Comparison of ENCODE assay signal across 18 cellular contexts in the genomic region with DNA sequence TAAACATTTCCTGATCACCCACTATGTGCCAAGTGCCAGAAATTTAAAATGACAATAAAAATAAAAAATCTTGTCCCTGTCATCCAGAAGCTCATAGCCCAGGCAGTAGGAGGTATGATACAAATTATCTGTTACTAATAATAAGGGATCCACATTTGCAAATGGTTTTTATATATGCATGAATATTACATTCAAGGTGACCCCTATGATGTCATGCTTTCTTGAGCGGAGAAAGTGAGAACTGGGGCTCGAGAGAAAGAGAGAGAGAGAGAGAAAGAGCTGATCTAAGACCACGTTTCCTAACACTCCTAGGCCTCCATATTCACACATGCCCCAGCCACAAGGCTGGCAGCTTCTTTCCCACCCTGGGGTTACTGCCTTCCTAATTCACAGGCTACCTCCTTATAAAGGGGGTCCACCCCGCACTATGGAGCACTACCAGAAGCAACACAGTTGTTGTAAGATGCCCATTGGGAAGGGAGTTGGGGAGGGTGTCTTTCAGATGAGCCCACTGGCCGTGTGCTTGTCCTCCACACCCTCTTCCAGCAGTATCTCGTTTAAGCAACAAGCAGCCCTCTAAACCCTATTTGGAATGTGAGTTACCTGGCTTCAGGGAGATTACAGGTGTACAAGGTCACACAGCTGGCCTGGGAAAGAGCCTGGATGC. TPM values are rescaled to one million over a fixed set of nuclear protein-coding genes. Genes with fewer than 3 reads are reported as not detected.
DNase-seq lines count a peak whose midpoint lies in the region; ATAC-seq, FAIRE-seq and TF ChIP-seq lines count a peak whose summit lies in the region.
"Had no signal": no experiment of that assay in that cellular context is flagged by ENCODE, and none has a peak within 500 bp of the region (broad histone marks: within the 10 kb centered on the region; RNA-seq: fewer than 3 reads in every experiment).

No MANE protein-coding gene starts in this region.

- peak overlapping the region; percentile 49 for H2AFZ ChIP-seq in Karpas-422 (ENCODE audit: low read length)
- H2AFZ ChIP-seq in K562 (ENCODE audit: low read depth, low read length), result peak overlapping the region; percentile 80

- POLR2A ChIA-PET in K562 (lab: Yijun Ruan, JAX), result interaction anchor here (0.6 to 1.8 kb wide), 10 partner anchors 11 to 572 kb away, joined by 3 to 4 read pairs (median 3); no protein-coding TSS in a partner anchor

- CTCF ChIA-PET in K562 (lab: Yijun Ruan, JAX; ENCODE audit: low intra/inter-chr PET ratio), result interaction anchor here (1.2 kb wide), 1 partner anchor 93 kb away, joined by 3 read pairs; no protein-coding TSS in a partner anchor

- no peak for TF ChIP-seq POLR2A in K562 (conservative IDR thresholded peaks at IDR 0.05)

- H3K9me3 ChIP-seq in Karpas-422 (ENCODE audit: low read length) (no peaks in the 10 kb centered on the region), K562 (replicated peaks; ENCODE audit: control insufficient read depth, insufficient read depth, low read depth, low read length) (no peaks in the 10 kb centered on the region)
- H3K9me3 ChIP-seq: upper lobe of left lung had no signal

- H3K79me2 ChIP-seq in Karpas-422 (ENCODE audit: low read length) (no peaks in the 10 kb centered on the region), K562 (ENCODE audit: control insufficient read depth, insufficient read depth, low read length) (no peaks in the 10 kb centered on the region)

- H3K9me2 ChIP-seq in Karpas-422 (replicated peaks; ENCODE audit: insufficient read depth, low read length), result no peaks in the 10 kb centered on the region

- no peak for TF ChIP-seq CTCF in K562 (IDR thresholded peaks at IDR 0.05 in 2 of 3, conservative IDR thresholded peaks at IDR 0.05 in 1 of 3; ENCODE audit: insufficient read depth in 2 of 3, low read depth in 1 of 3, low read length in 3 of 3)

- H3K9ac ChIP-seq in Karpas-422 (ENCODE audit: low read length), result peak overlapping the region; percentile 56
- peak overlapping the region; percentile 15 to 52; a peak in 3 of 4 replicates for H3K9ac ChIP-seq in K562 (ENCODE audit: insufficient read depth in 1 of 2, low read depth in 2 of 2, low read length in 2 of 2)

- peak overlapping the region; percentile 64 for H3K4me3 ChIP-seq in Karpas-422 (ENCODE audit: low read length)
- H3K4me3 ChIP-seq in K562, result no peak overlapping the region
- H3K4me3 ChIP-seq: skin epidermis, upper lobe of left lung had no signal

- no peaks in the 10 kb centered on the region for H3K36me3 ChIP-seq in Karpas-422 (ENCODE audit: insufficient read depth, low read length)
- H3K36me3 ChIP-seq in K562 (ENCODE audit: control insufficient read depth, insufficient read depth, low read length), result no peaks in the 10 kb centered on the region
- H3K36me3 ChIP-seq: upper lobe of left lung had no signal

- intact Hi-C loops in K562 (cut with micrococcal nuclease), result loop anchor here (5.0 kb wide), 1 partner anchor 48 kb away; no protein-coding TSS in a partner anchor

- peak overlapping the region; percentile 50; the same call in 1 of the 2 replicates for H3K27ac ChIP-seq in Karpas-422 (ENCODE audit: low read length)
- peak overlapping the region; percentile 2; the same call in 1 of the 3 replicates for H3K27ac ChIP-seq in K562 (ENCODE audit: extremely low read depth, low read depth, low read length)
- H3K27ac ChIP-seq: skin epidermis, upper lobe of left lung, VCaP had no signal

- FAIRE-seq in K562 (lab: Jason Lieb, UNC), result no peak
- FAIRE-seq: endothelial cell of umbilical vein had no signal

- H3K4me1 ChIP-seq in Karpas-422 (ENCODE audit: low read length) (peaks cover 44% of the 10 kb centered on the region), K562 (replicated peaks in 1 of 2; ENCODE audit: control insufficient read depth in 2 of 2, insufficient read depth in 2 of 2, low read length in 2 of 2) (peaks cover 16 to 50% of the 10 kb centered on the region in 2 experiments)
- H3K4me1 ChIP-seq: upper lobe of left lung had no signal

- DNase-seq in Karpas-422, result peak; percentile 83
- no peak for DNase-seq in K562 (ENCODE audit: extremely low read depth in 1 of 4, low spot score in 3 of 4)
- peak; percentile 26 for DNase-seq in mesenteric fat pad (ENCODE audit: low spot score)
- no peak for DNase-seq in RPMI8226
- no peak for DNase-seq in NCI-H82 treated with DMSO at 0.1 percent for 48 hours (lab: John Stamatoyannopoulos, UW; ENCODE audit: unreplicated experiment)
- no peak for DNase-seq in AML-193 (lab: John Stamatoyannopoulos, UW)
- DNase-seq in NOMO-1 treated with DMSO at 0.1 percent for 48 hours (lab: John Stamatoyannopoulos, UW; ENCODE audit: unreplicated experiment), result no peak
- DNase-seq: caudate nucleus; GF-D8; mammary epithelial cell; NCI-H1436; stimulated activated CD4-positive, alpha-beta T cell treated with anti-CD3 and anti-CD28 coated beads, Interleukin-1b, Interleukin-23, amount 100 ng/mL, for 48 hours; upper lobe of left lung had no signal

- peak overlapping the region; percentile 96 for H3K4me2 ChIP-seq in Karpas-422 (ENCODE audit: low read depth, low read length, poor library complexity, severe bottlenecking)
- H3K4me2 ChIP-seq in K562 (ENCODE audit: insufficient read depth, low read length), result peak overlapping the region; percentile 47

- H3K9me1 ChIP-seq in K562 (ENCODE audit: control insufficient read depth, insufficient read depth, low read length), result no peaks in the 10 kb centered on the region

- 42% methylated on average over 6 of the region's 6 CpGs for WGBS in K562 (ENCODE audit: insufficient coverage, low coverage, missing lambda C conversion rate)

- ATAC-seq in GM19455 (IDR thresholded peaks at IDR 0.05; ENCODE audit: unreplicated experiment) (peak; percentile 22), K562 (no peak)

- no peak for TF ChIP-seq EP300 in K562 (IDR thresholded peaks at IDR 0.05; ENCODE audit: low read length)

- BruUV-seq in K562 (replicated peaks; lab: Mats Ljungman, UMichigan), result no TSS peak

- no peak for TF ChIP-seq RAD21 in K562 (CRISPR knock-in tag; conservative IDR thresholded peaks at IDR 0.05 in 1 of 2, IDR thresholded peaks at IDR 0.05 in 1 of 2)

- in situ Hi-C loops in K562 (cut with MboI), result no loop called here

- no peaks in the 10 kb centered on the region for H4K20me1 ChIP-seq in Karpas-422 (ENCODE audit: insufficient read depth, low read depth, low read length)
- H4K20me1 ChIP-seq in K562 (replicated peaks; ENCODE audit: control insufficient read depth, insufficient read depth, low read length), result no peaks in the 10 kb centered on the region

- H3K27me3 ChIP-seq in Karpas-422 (ENCODE audit: low read length) (no peaks in the 10 kb centered on the region), K562 (ENCODE audit: control insufficient read depth in 2 of 2, insufficient read depth in 2 of 2, low read length in 2 of 2) (no peaks in the 10 kb centered on the region)

TF ChIP-seq in K562, 482 proteins besides CTCF, POLR2A, EP300 and RAD21 (continues in another document):
- TF ChIP-seq HDAC6 (IDR thresholded peaks at IDR 0.05; ENCODE audit: low read depth, low read length), result no peak
- peak; percentile 56; the same call in 1 of the 2 replicates for TF ChIP-seq L3MBTL2 (IDR thresholded peaks at IDR 0.05)
- TF ChIP-seq SP2 (IDR thresholded peaks at IDR 0.05; ENCODE audit: extremely low read depth, low read depth, low read length, poor library complexity, severe bottlenecking), result no peak
- TF ChIP-seq GABPB2 (CRISPR knock-in tag; conservative IDR thresholded peaks at IDR 0.05), result no peak
- 0 out of 2 replicates have a peak, but pooled peaks have one; percentile 26 for TF ChIP-seq KLF1 (tag; IDR thresholded peaks at IDR 0.05)
- no peak for TF ChIP-seq NR2C2 (CRISPR knock-in tag; IDR thresholded peaks at IDR 0.05)
- TF ChIP-seq NR2C2 (tag; IDR thresholded peaks at IDR 0.05), result no peak

RNA-seq across cellular contexts. Expression of a gene that starts 28.8 kb away (rescaled TPM):
- not detected in 2 replicates for total RNA-seq in Karpas-422 (2014; rRNA removed; shearing (Covaris generic); ENCODE audit: low replicate concordance)
- total RNA-seq in K562 (2011; cell fraction: chromatin; rRNA removed; ENCODE audit: low replicate concordance), result 0.09 TPM in 1 of 2 replicates, not detected in the other
- 0.17 TPM in 1 of 2 replicates, not detected in the other for total RNA-seq in K562 (2011; cell fraction: nucleolus; rRNA removed)
- total RNA-seq in K562 (2011; cell fraction: nucleoplasm; rRNA removed), result not detected in 2 replicates
- total RNA-seq in K562 (2014; rRNA removed) (0.05 TPM in 1 of 2 replicates, not detected in the other), K562 (2014; rRNA removed; fragmentation: Illumina TruSeq; extraction: Trizol) (not detected in 2 replicates), K562 (2015; rRNA removed; fragmentation: Illumina TruSeq; extraction: Trizol) (not detected in 2 replicates), K562 (2021) (not detected in 2 replicates), mesenteric fat pad (5.7 TPM)
- polyA plus RNA-seq in K562 (2011; rRNA removed) (not detected in 2 replicates), K562 (2014; fragmentation: Illumina TruSeq; extraction: Trizol) (0.06 TPM in 1 of 2 replicates, not detected in the other), K562 (2014; fragmentation: Nextera tagmentation; extraction: Ambion mirVana) (not detected), K562 (2014; rRNA removed) (not detected in 2 replicates)
- 0.36 TPM in 1 of 2 replicates, not detected in the other for polyA plus RNA-seq in K562 (2011; cell fraction: cytosol; rRNA removed)
- not detected in 2 replicates for polyA plus RNA-seq in K562 (2011; cell fraction: nucleus; rRNA removed)
- polyA plus RNA-seq in K562 (2012), result 0.03 and 0.08 TPM in 2 replicates
- polyA minus RNA-seq in K562 (2011; rRNA and poly(A)+ RNA removed), result not detected in 2 replicates
- polyA minus RNA-seq in K562 (2011; cell fraction: cytosol; rRNA and poly(A)+ RNA removed), result not detected in 2 replicates
- not detected in 2 replicates for polyA minus RNA-seq in K562 (2011; cell fraction: nucleus; rRNA and poly(A)+ RNA removed)
- total RNA-seq: activated T-helper 1 cell treated with anti-CD3 and anti-CD28 coated beads, Interleukin-12 subunit alpha, Interleukin-12 subunit beta, Interleukin-2, Interleukin-4 antibody, amounts not matched to agents 30 ng/mL and 10 ng/mL and 1 ng/mL, durations not matched to agents 14 hours and 24 hours and 36 hours; endothelial cell of umbilical vein had no signal
- polyA plus RNA-seq: endothelial cell of umbilical vein, mammary epithelial cell had no signal

Comparison
In these comparisons a context has a peak if more than half of its experiments do, and no peak if none do; other contexts are left out.
1. DNase-seq: peak in Karpas-422 (single experiment) and mesenteric fat pad (single experiment); none in K562 (0 of 4), RPMI8226 (single experiment), NCI-H82 treated with DMSO at 0.1 percent for 48 hours (single experiment), AML-193 (0 of 2) and NOMO-1 treated with DMSO at 0.1 percent for 48 hours (single experiment).